ENCODE assay signal across 8 cellular contexts in genomic region chr17:15642505-15643251, GRCh38. TPM values are rescaled to one million over a fixed set of nuclear protein-coding genes. Genes with fewer than 3 reads are reported as not detected.
A peak's percentile ranks its signal among the peaks of the same experiment; 100 is the strongest.
DNase-seq lines count a peak whose midpoint lies in the region; ATAC-seq, FAIRE-seq and TF ChIP-seq lines count a peak whose summit lies in the region.
"Not testable (repeated sequence)": the region's sequence is repeated elsewhere in the genome, so short reads cannot be mapped to it uniquely, and the experiment has no call there.
"Had no signal": no experiment of that assay in that cellular context is flagged by ENCODE, and none has a peak within 500 bp of the region (broad histone marks: within the 10 kb centered on the region; RNA-seq: fewer than 3 reads in every experiment).

No MANE protein-coding gene starts in this region.

- not testable (repeated sequence) for H3K9me1 ChIP-seq in K562 (ENCODE audit: control insufficient read depth, insufficient read depth, low read length)

- in situ Hi-C loops in Panc1 (cut with HindIII; ENCODE audit: low pct_unique_long_range_greater_than_20kb, low sequenced_read_pairs); K562 (cut with MboI): not testable (repeated sequence)

- FAIRE-seq in H54 (lab: Jason Lieb, UNC) = peak; percentile 93
- peak; percentile 78 for FAIRE-seq in K562 (lab: Jason Lieb, UNC)

- TF ChIP-seq EP300 in K562 (IDR thresholded peaks at IDR 0.05; ENCODE audit: low read length) = not testable (repeated sequence)

- CTCF ChIA-PET in Panc1 (lab: Charles Lee); K562 (lab: Yijun Ruan, JAX; ENCODE audit: low intra/inter-chr PET ratio): not testable (repeated sequence)

- 100% methylated on average over 1 of the region's 12 CpGs for WGBS in K562 (ENCODE audit: insufficient coverage, low coverage, missing lambda C conversion rate)
- whole genome bisulfite sequencing in smooth muscle cell (ENCODE audit: low lambda C conversion rate) = 57% methylated on average over 3 of the region's 12 CpGs

- H3F3A ChIP-seq in smooth muscle cell (ENCODE audit: low read depth) = not testable (repeated sequence)

- H3K27me3 Mint-ChIP-seq in mesothelial cell of epicardium (ENCODE audit: low read depth) = not testable (repeated sequence)

- DNase-seq in H54 (ENCODE audit: insufficient read length, low spot score); Panc1 (ENCODE audit: low read depth, low spot score); K562 (ENCODE audit: extremely low read depth in 1 of 4, low spot score in 3 of 4); left ventricle myocardium superior; mesothelial cell of epicardium (ENCODE audit: low spot score in 2 of 2, unreplicated experiment in 2 of 2); smooth muscle cell (lab: John Stamatoyannopoulos, UW; ENCODE audit: unreplicated experiment): not testable (repeated sequence)

- not testable (repeated sequence) for H3K9me3 ChIP-seq in Panc1 (ENCODE audit: control insufficient read depth, insufficient read depth, low read depth, low read length); K562 (replicated peaks; ENCODE audit: control insufficient read depth, insufficient read depth, low read depth, low read length); smooth muscle cell (replicated peaks; ENCODE audit: low read depth)

- not testable (repeated sequence) for H3K27me3 ChIP-seq in Panc1 (ENCODE audit: control insufficient read depth, insufficient read depth, low read length); K562 (ENCODE audit: control insufficient read depth in 2 of 2, insufficient read depth in 2 of 2, low read length in 2 of 2); smooth muscle cell (ENCODE audit: low read depth)

- ATAC-seq in Panc1 (peak; percentile 72), K562 (peak; percentile 66), esophagus mucosa (peak; percentile 52), left ventricle myocardium superior (peak; percentile 74)

- not testable (repeated sequence) for TF ChIP-seq RAD21 in K562 (CRISPR knock-in tag; conservative IDR thresholded peaks at IDR 0.05 in 1 of 2, IDR thresholded peaks at IDR 0.05 in 1 of 2)

- not testable (repeated sequence) for H3K4me2 ChIP-seq in K562 (ENCODE audit: insufficient read depth, low read length); smooth muscle cell

- H3K9me3 Mint-ChIP-seq in mesothelial cell of epicardium = not testable (repeated sequence)

- peak overlapping the region; percentile 53 for H3K27ac Mint-ChIP-seq in mesothelial cell of epicardium

- not testable (repeated sequence) for TF ChIP-seq CTCF in Panc1 (IDR thresholded peaks at IDR 0.05); K562 (IDR thresholded peaks at IDR 0.05 in 2 of 3, conservative IDR thresholded peaks at IDR 0.05 in 1 of 3; ENCODE audit: insufficient read depth in 2 of 3, low read depth in 1 of 3, low read length in 3 of 3); mesothelial cell of epicardium (IDR thresholded peaks at IDR 0.05; ENCODE audit: unreplicated experiment); smooth muscle cell (IDR thresholded peaks at IDR 0.05; ENCODE audit: borderline replicate concordance, insufficient read depth, poor library complexity, severe bottlenecking)

- not testable (repeated sequence) for H3K4me1 ChIP-seq in Panc1 (ENCODE audit: control insufficient read depth, insufficient read depth, low read length); K562 (replicated peaks in 1 of 2; ENCODE audit: control insufficient read depth in 2 of 2, insufficient read depth in 2 of 2, low read length in 2 of 2)
- peaks cover 11% of the 10 kb centered on the region for H3K4me1 ChIP-seq in smooth muscle cell (ENCODE audit: low read depth)

- not testable (repeated sequence) for H3K4me3 Mint-ChIP-seq in mesothelial cell of epicardium

- not testable (repeated sequence) for H3K4me3 ChIP-seq in Panc1 (ENCODE audit: low read depth in 2 of 2, low read length in 2 of 2); K562; smooth muscle cell

- not testable (repeated sequence) for H2AFZ ChIP-seq in K562 (ENCODE audit: low read depth, low read length); smooth muscle cell (ENCODE audit: low read depth)

- peaks cover 10% of the 10 kb centered on the region for H3K4me1 Mint-ChIP-seq in mesothelial cell of epicardium

- intact Hi-C loops in Panc1 (cut with micrococcal nuclease; ENCODE audit: unreplicated experiment); K562 (cut with micrococcal nuclease); left ventricle myocardium superior (cut with micrococcal nuclease): not testable (repeated sequence)

- not testable (repeated sequence) for H3K27ac ChIP-seq in Panc1 (ENCODE audit: low read length); K562 (ENCODE audit: extremely low read depth, low read depth, low read length)
- H3K27ac ChIP-seq in smooth muscle cell (ENCODE audit: low read depth) = peak overlapping the region; percentile 62

- H3K36me3 ChIP-seq in Panc1 (ENCODE audit: control insufficient read depth, insufficient read depth, low read length); K562 (ENCODE audit: control insufficient read depth, insufficient read depth, low read length); smooth muscle cell (ENCODE audit: low read depth): not testable (repeated sequence)

- TF ChIP-seq POLR2A in H54 (IDR thresholded peaks at IDR 0.05; ENCODE audit: low read depth, low read length); K562 (conservative IDR thresholded peaks at IDR 0.05): not testable (repeated sequence)

- H3K9ac ChIP-seq in K562 (ENCODE audit: insufficient read depth in 1 of 2, low read depth in 2 of 2, low read length in 2 of 2); smooth muscle cell (ENCODE audit: low read depth): not testable (repeated sequence)

- H3K36me3 Mint-ChIP-seq in mesothelial cell of epicardium = not testable (repeated sequence)

- H3K79me2 ChIP-seq in K562 (ENCODE audit: control insufficient read depth, insufficient read depth, low read length); smooth muscle cell (ENCODE audit: low read depth): not testable (repeated sequence)

- POLR2A ChIA-PET in Panc1 (lab: Charles Lee); K562 (lab: Yijun Ruan, JAX): not testable (repeated sequence)

- BruUV-seq in Panc1 (replicated peaks; lab: Mats Ljungman, UMichigan); K562 (replicated peaks; lab: Mats Ljungman, UMichigan): not testable (repeated sequence)

- not testable (repeated sequence) for H4K20me1 ChIP-seq in K562 (replicated peaks; ENCODE audit: control insufficient read depth, insufficient read depth, low read length); smooth muscle cell (ENCODE audit: low read depth)

RNA-seq across cellular contexts. Expression of gene FBXW10B, which starts 23.2 kb away (rescaled TPM):
- total RNA-seq in Panc1 (2021; ENCODE audit: unreplicated experiment) (0.54 TPM), K562 (2014; rRNA removed) (0.18 TPM in 1 of 2 replicates, not detected in the other), K562 (2014; rRNA removed; fragmentation: Illumina TruSeq; extraction: Trizol) (0.33 TPM in 1 of 2 replicates, not detected in the other), K562 (2015; rRNA removed; fragmentation: Illumina TruSeq; extraction: Trizol) (not detected in 2 replicates), K562 (2021) (0.13 TPM in 1 of 2 replicates, not detected in the other), esophagus mucosa (8.0 TPM), left ventricle myocardium superior (0.35 TPM), mesothelial cell of epicardium (0.99 to 1.5 TPM (median 1.3 TPM) in 3 replicates), smooth muscle cell (3.1 and 3.4 TPM in 2 replicates)
- polyA plus RNA-seq in Panc1 (2012; ENCODE audit: insufficient read length) = 0.67 TPM
- total RNA-seq in K562 (2011; cell fraction: chromatin; rRNA removed; ENCODE audit: low replicate concordance) = 0.21 and 1.0 TPM in 2 replicates
- total RNA-seq in K562 (2011; cell fraction: nucleolus; rRNA removed) = not detected in 2 replicates
- not detected in 2 replicates for total RNA-seq in K562 (2011; cell fraction: nucleoplasm; rRNA removed)
- polyA plus RNA-seq in K562 (2011; rRNA removed) (0.11 and 0.18 TPM in 2 replicates), K562 (2014; fragmentation: Illumina TruSeq; extraction: Trizol) (not detected in 2 replicates), K562 (2014; fragmentation: Nextera tagmentation; extraction: Ambion mirVana) (not detected), K562 (2014; rRNA removed) (1.3 TPM in 1 of 2 replicates, not detected in the other), smooth muscle cell (0.23 and 1.4 TPM in 2 replicates)
- polyA plus RNA-seq in K562 (2011; cell fraction: cytosol; rRNA removed) = 0.29 TPM in 1 of 2 replicates, not detected in the other
- polyA plus RNA-seq in K562 (2011; cell fraction: nucleus; rRNA removed) = 0.26 and 0.87 TPM in 2 replicates
- 0.11 and 0.22 TPM in 2 replicates for polyA plus RNA-seq in K562 (2012)
- 0.12 TPM in 1 of 2 replicates, not detected in the other for polyA minus RNA-seq in K562 (2011; rRNA and poly(A)+ RNA removed)
- not detected in 2 replicates for polyA minus RNA-seq in K562 (2011; cell fraction: cytosol; rRNA and poly(A)+ RNA removed)
- polyA minus RNA-seq in K562 (2011; cell fraction: nucleus; rRNA and poly(A)+ RNA removed) = 0.33 TPM in 1 of 2 replicates, not detected in the other
- total RNA-seq: CD8-positive, alpha-beta T cell had no signal

RNA-seq across cellular contexts. Expression of gene TRIM16, which starts 41.4 kb away (rescaled TPM):
- total RNA-seq in Panc1 (2021; ENCODE audit: unreplicated experiment) = 31.7 TPM
- polyA plus RNA-seq in Panc1 (2012; ENCODE audit: insufficient read length) = 31.3 TPM
- 30.2 and 38.0 TPM in 2 replicates for total RNA-seq in K562 (2011; cell fraction: chromatin; rRNA removed; ENCODE audit: low replicate concordance)
- total RNA-seq in K562 (2011; cell fraction: nucleolus; rRNA removed) = 16.8 and 18.2 TPM in 2 replicates
- total RNA-seq in K562 (2011; cell fraction: nucleoplasm; rRNA removed) = 20.8 and 26.6 TPM in 2 replicates
- total RNA-seq in K562 (2014; rRNA removed) = 7.0 and 8.2 TPM in 2 replicates
- total RNA-seq in K562 (2014; rRNA removed; fragmentation: Illumina TruSeq; extraction: Trizol) = 9.2 and 10.3 TPM in 2 replicates
- 7.8 and 8.7 TPM in 2 replicates for total RNA-seq in K562 (2015; rRNA removed; fragmentation: Illumina TruSeq; extraction: Trizol)
- total RNA-seq in K562 (2021) = 8.2 and 9.2 TPM in 2 replicates
- polyA plus RNA-seq in K562 (2011; rRNA removed) = 7.6 and 8.0 TPM in 2 replicates
- 5.2 and 8.0 TPM in 2 replicates for polyA plus RNA-seq in K562 (2011; cell fraction: cytosol; rRNA removed)
- 10.4 and 11.9 TPM in 2 replicates for polyA plus RNA-seq in K562 (2011; cell fraction: nucleus; rRNA removed)
- polyA plus RNA-seq in K562 (2012) = 6.9 and 16.2 TPM in 2 replicates
- 6.4 and 8.3 TPM in 2 replicates for polyA plus RNA-seq in K562 (2014; fragmentation: Illumina TruSeq; extraction: Trizol)
- polyA plus RNA-seq in K562 (2014; fragmentation: Nextera tagmentation; extraction: Ambion mirVana) = 1 to 10 TPM; 3.5 to 4.1 TPM
- polyA plus RNA-seq in K562 (2014; rRNA removed) = 6.7 and 10.7 TPM in 2 replicates
- polyA minus RNA-seq in K562 (2011; rRNA and poly(A)+ RNA removed) = 18.3 and 26.4 TPM in 2 replicates
- polyA minus RNA-seq in K562 (2011; cell fraction: cytosol; rRNA and poly(A)+ RNA removed) = 11.9 and 16.7 TPM in 2 replicates
- 11.4 and 20.7 TPM in 2 replicates for polyA minus RNA-seq in K562 (2011; cell fraction: nucleus; rRNA and poly(A)+ RNA removed)
- total RNA-seq in esophagus mucosa = 145 TPM
- total RNA-seq in left ventricle myocardium superior = 24.9 TPM
- 35.9 to 36.5 TPM (median 36.2 TPM) in 3 replicates for total RNA-seq in mesothelial cell of epicardium
- total RNA-seq in smooth muscle cell = 20.7 and 27.3 TPM in 2 replicates
- 29.7 and 43.0 TPM in 2 replicates for polyA plus RNA-seq in smooth muscle cell

RNA-seq across cellular contexts. Expression of gene ZNF286A, which starts 56.9 kb away (rescaled TPM):
- 25.5 TPM for total RNA-seq in Panc1 (2021; ENCODE audit: unreplicated experiment)
- 10.1 TPM for polyA plus RNA-seq in Panc1 (2012; ENCODE audit: insufficient read length)
- total RNA-seq in K562 (2011; cell fraction: chromatin; rRNA removed; ENCODE audit: low replicate concordance) = 19.1 and 34.5 TPM in 2 replicates
- total RNA-seq in K562 (2011; cell fraction: nucleolus; rRNA removed) = 13.6 and 14.5 TPM in 2 replicates
- total RNA-seq in K562 (2011; cell fraction: nucleoplasm; rRNA removed) = 11.7 and 19.0 TPM in 2 replicates
- total RNA-seq in K562 (2014; rRNA removed) = 14.5 and 15.5 TPM in 2 replicates
- 23.1 and 23.4 TPM in 2 replicates for total RNA-seq in K562 (2014; rRNA removed; fragmentation: Illumina TruSeq; extraction: Trizol)
- total RNA-seq in K562 (2015; rRNA removed; fragmentation: Illumina TruSeq; extraction: Trizol) = 19.7 and 22.5 TPM in 2 replicates
- total RNA-seq in K562 (2021) = 16.8 and 21.5 TPM in 2 replicates
- polyA plus RNA-seq in K562 (2011; rRNA removed) = 10.1 and 10.2 TPM in 2 replicates
- 5.3 and 6.1 TPM in 2 replicates for polyA plus RNA-seq in K562 (2011; cell fraction: cytosol; rRNA removed)
- 7.6 and 8.5 TPM in 2 replicates for polyA plus RNA-seq in K562 (2011; cell fraction: nucleus; rRNA removed)
- polyA plus RNA-seq in K562 (2012) = 5.3 and 6.3 TPM in 2 replicates
- 16.7 and 18.4 TPM in 2 replicates for polyA plus RNA-seq in K562 (2014; fragmentation: Illumina TruSeq; extraction: Trizol)
- 10 to 100 TPM in 1 of 2 experiments, 1 to 10 TPM in 1; 9.0 to 10.1 TPM for polyA plus RNA-seq in K562 (2014; fragmentation: Nextera tagmentation; extraction: Ambion mirVana)
- 15.6 and 16.6 TPM in 2 replicates for polyA plus RNA-seq in K562 (2014; rRNA removed)
- polyA minus RNA-seq in K562 (2011; rRNA and poly(A)+ RNA removed) = 29.2 and 29.8 TPM in 2 replicates
- 5.7 and 9.3 TPM in 2 replicates for polyA minus RNA-seq in K562 (2011; cell fraction: cytosol; rRNA and poly(A)+ RNA removed)
- 7.8 and 12.6 TPM in 2 replicates for polyA minus RNA-seq in K562 (2011; cell fraction: nucleus; rRNA and poly(A)+ RNA removed)
- 10.6 TPM for total RNA-seq in esophagus mucosa
- total RNA-seq in left ventricle myocardium superior = 12.5 TPM
- 82.2 to 91.9 TPM (median 89.6 TPM) in 3 replicates for total RNA-seq in mesothelial cell of epicardium
- 39.6 and 52.8 TPM in 2 replicates for total RNA-seq in smooth muscle cell
- polyA plus RNA-seq in smooth muscle cell = 9.2 and 17.9 TPM in 2 replicates
